ENCODE assay signal across 15 cellular contexts in the genomic region with DNA sequence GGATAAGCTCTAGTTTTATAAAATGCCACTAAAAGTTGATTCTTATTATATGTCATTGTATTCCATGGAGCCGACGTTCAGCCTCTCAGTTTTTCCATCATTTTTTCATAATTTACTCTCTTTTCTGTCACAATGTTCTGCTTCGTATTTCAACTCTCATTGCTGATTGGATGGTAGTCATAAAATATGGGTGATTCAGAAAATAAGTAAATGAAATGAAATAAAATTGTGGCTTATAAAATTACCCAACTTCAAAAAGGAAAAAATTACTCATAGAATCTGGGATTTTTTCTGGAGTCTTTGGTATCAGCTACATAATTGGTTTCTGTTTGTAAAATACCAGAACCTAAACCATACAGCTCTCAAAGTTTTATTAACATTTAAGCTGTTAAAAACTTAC.
"Had no signal": no experiment of that assay in that cellular context is flagged by ENCODE, and none has a peak within 500 bp of the region (broad histone marks: within the 10 kb centered on the region; RNA-seq: fewer than 3 reads in every experiment).

No MANE protein-coding gene starts in this region.

- H3K4me3 Mint-ChIP-seq: naive thymus-derived CD8-positive, alpha-beta T cell had no signal

- H3K9me3 Mint-ChIP-seq: naive thymus-derived CD8-positive, alpha-beta T cell had no signal

- H3K79me2 ChIP-seq: parathyroid adenoma had no signal

- H3K9ac ChIP-seq: parathyroid adenoma had no signal

- FAIRE-seq: colon, urothelium cell line had no signal

- H3K36me3 ChIP-seq: esophagus muscularis mucosa, left ventricle myocardium inferior, tibial artery had no signal

- H3K9me3 ChIP-seq: body of pancreas, esophagus muscularis mucosa, left ventricle myocardium inferior, tibial artery had no signal

- H3K27ac ChIP-seq: body of pancreas, esophagus muscularis mucosa, left ventricle myocardium inferior, parathyroid adenoma, tibial artery had no signal

- DNase-seq: activated CD4-positive, alpha-beta T cell treated with anti-CD3 and anti-CD28 coated beads, Interleukin-2, amount 50 U/mL, for 4 hours; amygdala; body of pancreas; caudate nucleus; foreskin melanocyte; left ventricle myocardium inferior; naive thymus-derived CD8-positive, alpha-beta T cell; stimulated activated CD4-positive, alpha-beta T cell treated with anti-CD3 and anti-CD28 coated beads, Interleukin-1b, Interleukin-23, amount 100 ng/mL, for 48 hours; T-helper 9 cell; tibial artery had no signal

- H2AFZ ChIP-seq: parathyroid adenoma had no signal

- H3K27me3 Mint-ChIP-seq: naive thymus-derived CD8-positive, alpha-beta T cell had no signal

- H3K4me3 ChIP-seq: body of pancreas, esophagus muscularis mucosa, left ventricle myocardium inferior, tibial artery had no signal

- H3K27me3 ChIP-seq: body of pancreas, esophagus muscularis mucosa, tibial artery had no signal

- H3K4me1 ChIP-seq: body of pancreas, esophagus muscularis mucosa, left ventricle myocardium inferior, parathyroid adenoma, tibial artery had no signal

- ATAC-seq: activated CD4-positive, CD25-positive, alpha-beta regulatory T cell treated with anti-CD3 and anti-CD28 coated beads, Interleukin-2, amount 50 U/mL, for 24 hours; body of pancreas; naive thymus-derived CD8-positive, alpha-beta T cell had no signal
